Comparison of ENCODE assay signal across 16 cellular contexts in the genomic region with DNA sequence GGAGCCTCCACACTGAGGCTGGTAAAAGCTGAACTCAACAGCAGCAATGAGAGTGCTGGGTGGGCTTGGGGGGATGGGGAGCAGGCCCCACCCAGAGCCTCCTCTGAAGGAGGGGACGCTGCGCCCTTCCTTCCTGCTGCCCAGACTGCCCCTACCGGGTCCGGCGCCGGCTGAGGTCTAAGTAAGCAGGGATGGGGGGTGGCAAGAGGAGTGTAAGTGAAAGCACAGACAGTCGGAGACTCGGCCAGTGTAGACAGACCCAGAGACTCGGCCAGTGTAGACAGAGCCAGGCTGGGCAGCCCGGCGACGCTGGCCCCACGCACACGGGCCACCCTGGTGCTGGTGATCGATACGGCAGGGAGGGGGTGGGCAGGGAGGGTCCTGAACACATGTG. TPM values are rescaled to one million over a fixed set of nuclear protein-coding genes. Genes with fewer than 3 reads are reported as not detected.
"Had no signal": no experiment of that assay in that cellular context is flagged by ENCODE, and none has a peak within 500 bp of the region (broad histone marks: within the 10 kb centered on the region; RNA-seq: fewer than 3 reads in every experiment).

No MANE protein-coding gene starts in this region.

- H3K9me3 ChIP-seq: gastroesophageal sphincter had no signal

- H3K36me3 Mint-ChIP-seq: natural killer cell had no signal

- H3K4me3 ChIP-seq: coronary artery, gastroesophageal sphincter had no signal

- H3K27ac Mint-ChIP-seq: activated CD8-positive, alpha-beta memory T cell treated with anti-CD3 and anti-CD28 coated beads, Interleukin-2, amount 10 ng/mL, durations not matched to agents 7 days and 5 days; activated T-cell treated with anti-CD3 and anti-CD28 coated beads, Interleukin-2, amount 50 U/mL, for 24 hours; T-helper 2 cell treated with Interferon-gamma antibody and Interleukin-4, amounts not matched to agents 5 μg/mL and 100 μg/mL, for 36 hours had no signal

- DNase-seq: activated CD8-positive, alpha-beta memory T cell treated with anti-CD3 and anti-CD28 coated beads, Interleukin-2, amount 10 ng/mL, durations not matched to agents 7 days and 5 days; activated effector memory CD4-positive, alpha-beta T cell treated with Interleukin-2 at 50 U/mL for 16 hours; activated T-cell treated with anti-CD3 and anti-CD28 coated beads, Interleukin-2, amount 50 U/mL, for 24 hours; central memory CD4-positive, alpha-beta T cell; effector CD8-positive, alpha-beta T cell; mammary epithelial cell; natural killer cell; occipital lobe; stimulated activated CD4-positive, alpha-beta T cell treated with anti-CD3 and anti-CD28 coated beads, Interleukin-15, amount 100 ng/mL, for 24 hours; stimulated activated CD4-positive, alpha-beta T cell treated with anti-CD3 and anti-CD28 coated beads, Interleukin-4, amount 100 ng/mL, for 24 hours had no signal

- H3K9me3 Mint-ChIP-seq: activated T-cell treated with anti-CD3 and anti-CD28 coated beads, Interleukin-2, amount 50 U/mL, for 24 hours; natural killer cell; T-helper 2 cell treated with Interferon-gamma antibody and Interleukin-4, amounts not matched to agents 5 μg/mL and 100 μg/mL, for 36 hours had no signal

- H3K27ac ChIP-seq: coronary artery, epithelial cell of prostate, gastroesophageal sphincter had no signal

- H3K4me3 Mint-ChIP-seq: activated CD8-positive, alpha-beta memory T cell treated with anti-CD3 and anti-CD28 coated beads, Interleukin-2, amount 10 ng/mL, durations not matched to agents 7 days and 5 days; activated T-cell treated with anti-CD3 and anti-CD28 coated beads, Interleukin-2, amount 50 U/mL, for 24 hours; natural killer cell; T-helper 2 cell treated with Interferon-gamma antibody and Interleukin-4, amounts not matched to agents 5 μg/mL and 100 μg/mL, for 36 hours had no signal

- FAIRE-seq: urothelium cell line had no signal

- ATAC-seq: activated CD4-positive, CD25-positive, alpha-beta regulatory T cell treated with anti-CD3 and anti-CD28 coated beads, Interleukin-2, amount 50 U/mL, for 24 hours; activated CD8-positive, alpha-beta memory T cell treated with anti-CD3 and anti-CD28 coated beads, Interleukin-2, amount 10 ng/mL, durations not matched to agents 7 days and 5 days; gastroesophageal sphincter; natural killer cell had no signal

RNA-seq across cellular contexts. Expression of a gene that starts 7.4 kb away (rescaled TPM):
- total RNA-seq: activated CD8-positive, alpha-beta memory T cell treated with anti-CD3 and anti-CD28 coated beads, Interleukin-2, amount 10 ng/mL, durations not matched to agents 7 days and 5 days; natural killer cell had no signal
